Comparison of ENCODE assay signal across 8 cellular contexts in genomic region chr11:111766834-111767142, GRCh38. TPM values are rescaled to one million over a fixed set of nuclear protein-coding genes. Genes with fewer than 3 reads are reported as not detected.
A peak's percentile ranks its signal among the peaks of the same experiment; 100 is the strongest.
DNase-seq lines count a peak whose midpoint lies in the region; ATAC-seq and TF ChIP-seq lines count a peak whose summit lies in the region.

No MANE protein-coding gene starts in this region.

- H3K4me3 ChIP-seq in SK-N-SH (ENCODE audit: low read depth in 2 of 2, low read length in 1 of 2): peak overlapping the region; percentile 76 to 85
- H3K4me3 ChIP-seq in foreskin fibroblast (ENCODE audit: low read depth in 1 of 2, low read length in 2 of 2): peak overlapping the region; percentile 93 to 95
- peak overlapping the region; percentile 94 for H3K4me3 ChIP-seq in retinal pigment epithelial cell (ENCODE audit: low read length)
- no peak overlapping the region for H3K4me3 ChIP-seq in mucosa of descending colon

- DNase-seq in activated naive CD4-positive, alpha-beta T cell treated with anti-CD3 and anti-CD28 coated beads for 36 hours: no peak
- no peak for DNase-seq in activated naive CD4-positive, alpha-beta T cell treated with anti-CD3 and anti-CD28 coated beads, Interleukin-2, amount 50 U/mL, for 16 hours
- no peak for DNase-seq in SK-N-SH
- no peak for DNase-seq in foreskin fibroblast
- DNase-seq in retinal pigment epithelial cell (ENCODE audit: low read depth): no peak
- DNase-seq in iPS-NIHi7 (ENCODE audit: extremely low spot score): no peak
- DNase-seq in mucosa of descending colon: no peak

- H3K27ac Mint-ChIP-seq in activated naive CD4-positive, alpha-beta T cell treated with anti-CD3 and anti-CD28 coated beads for 36 hours: peak overlapping the region; percentile 96

- 12% methylated on average over 7 of the region's 7 CpGs for WGBS in SK-N-SH (ENCODE audit: low lambda C conversion rate)

- H3K9ac ChIP-seq in SK-N-SH: peak overlapping the region; percentile 90

- H3K27ac ChIP-seq in SK-N-SH (ENCODE audit: low read depth in 2 of 2, low read length in 1 of 2): peak overlapping the region; percentile 81 to 86

- TF ChIP-seq RAD21 in SK-N-SH (IDR thresholded peaks at IDR 0.05; ENCODE audit: low read length): no peak

- peak overlapping the region; percentile 97 for H2AFZ ChIP-seq in SK-N-SH (ENCODE audit: low read depth)

- no peak for TF ChIP-seq CTCF in SK-N-SH (IDR thresholded peaks at IDR 0.05)
- TF ChIP-seq CTCF in foreskin fibroblast (IDR thresholded peaks at IDR 0.05; ENCODE audit: low read depth, low read length): no peak
- no peak for TF ChIP-seq CTCF in retinal pigment epithelial cell (conservative IDR thresholded peaks at IDR 0.05; ENCODE audit: low read depth, low read length)
- TF ChIP-seq CTCF in mucosa of descending colon (IDR thresholded peaks at IDR 0.05): no peak

- H3K27me3 Mint-ChIP-seq in activated naive CD4-positive, alpha-beta T cell treated with anti-CD3 and anti-CD28 coated beads for 36 hours (ENCODE audit: low read depth): no peaks in the 10 kb centered on the region

- no peaks in the 10 kb centered on the region for H3K9me3 ChIP-seq in SK-N-SH
- H3K9me3 ChIP-seq in mucosa of descending colon: no peaks in the 10 kb centered on the region

- POLR2A ChIA-PET in SK-N-SH (lab: Yijun Ruan, JAX): interaction anchor here (1.0 to 1.3 kb wide), 2 partner anchors 32 to 160 kb away, joined by 3 to 5 read pairs; no protein-coding TSS in a partner anchor

- intact Hi-C loops in activated naive CD4-positive, alpha-beta T cell treated with anti-CD3 and anti-CD28 coated beads for 36 hours (cut with micrococcal nuclease): loop anchor here (1.0 to 10.0 kb wide), 9 partner anchors 74 to 516 kb away; partner anchors contain the start of genes DLAT, POU2AF1, PTS and SDHD
- intact Hi-C loops in mucosa of descending colon (cut with DNase I, micrococcal nuclease): no loop called here

- H4K20me1 ChIP-seq in SK-N-SH (ENCODE audit: insufficient read depth): no peaks in the 10 kb centered on the region

- peaks cover 43% of the 10 kb centered on the region for H3K79me2 ChIP-seq in SK-N-SH (ENCODE audit: insufficient read depth)

- peaks cover 5% of the 10 kb centered on the region in 2 experiments; a peak in 2 of 4 replicates for H3K4me1 ChIP-seq in SK-N-SH (ENCODE audit: control insufficient read depth in 1 of 2, insufficient read depth in 2 of 2, low read depth in 1 of 2, low read length in 1 of 2)
- H3K4me1 ChIP-seq in mucosa of descending colon (ENCODE audit: low read depth): peaks cover 8% of the 10 kb centered on the region

- H3K9me3 Mint-ChIP-seq in activated naive CD4-positive, alpha-beta T cell treated with anti-CD3 and anti-CD28 coated beads for 36 hours: no peaks in the 10 kb centered on the region

- H3K4me2 ChIP-seq in SK-N-SH: peak overlapping the region; percentile 89

- H3F3A ChIP-seq in SK-N-SH (replicated peaks; ENCODE audit: insufficient read depth): peaks cover 8% of the 10 kb centered on the region

- ATAC-seq in HG03520 (IDR thresholded peaks at IDR 0.05; ENCODE audit: unreplicated experiment): no peak
- no peak for ATAC-seq in mucosa of descending colon

- H3K36me3 Mint-ChIP-seq in activated naive CD4-positive, alpha-beta T cell treated with anti-CD3 and anti-CD28 coated beads for 36 hours (ENCODE audit: low read depth): peaks cover 31% of the 10 kb centered on the region

- peaks cover 15 to 18% of the 10 kb centered on the region in 2 experiments for H3K36me3 ChIP-seq in SK-N-SH (replicated peaks in 1 of 2; ENCODE audit: control insufficient read depth in 1 of 2, insufficient read depth in 2 of 2, low read length in 1 of 2)
- no peaks in the 10 kb centered on the region for H3K36me3 ChIP-seq in mucosa of descending colon (ENCODE audit: low read depth)

- CTCF ChIA-PET in activated naive CD4-positive, alpha-beta T cell treated with anti-CD3 and anti-CD28 coated beads for 36 hours (lab: Charles Lee): interaction anchor here (0.7 to 2.0 kb wide), 8 partner anchors 9 to 312 kb away, joined by 3 to 30 read pairs (median 5); no protein-coding TSS in a partner anchor
- CTCF ChIA-PET in SK-N-SH (lab: Yijun Ruan, JAX): interaction anchor here (0.7 to 5.3 kb wide), 8 partner anchors 10 to 180 kb away, joined by 3 to 61 read pairs (median 5); partner anchors contain the start of gene SIK2

- H3K4me3 Mint-ChIP-seq in activated naive CD4-positive, alpha-beta T cell treated with anti-CD3 and anti-CD28 coated beads for 36 hours: peak overlapping the region; percentile 100

- TF ChIP-seq EP300 in SK-N-SH (IDR thresholded peaks at IDR 0.05; ENCODE audit: borderline replicate concordance in 1 of 2, low read depth in 1 of 2, low read length in 1 of 2): no peak

- H3K27me3 ChIP-seq in SK-N-SH (ENCODE audit: insufficient read depth): no peaks in the 10 kb centered on the region

- H3K4me1 Mint-ChIP-seq in activated naive CD4-positive, alpha-beta T cell treated with anti-CD3 and anti-CD28 coated beads for 36 hours (ENCODE audit: low read depth): peaks cover 33% of the 10 kb centered on the region

- H3K9me2 ChIP-seq in SK-N-SH: no peaks in the 10 kb centered on the region

TF ChIP-seq in SK-N-SH, 30 proteins besides CTCF, POLR2A, EP300 and RAD21:
- no peak for TF ChIP-seq MAX (IDR thresholded peaks at IDR 0.05; ENCODE audit: low read depth)
- TF ChIP-seq TAF1 (IDR thresholded peaks at IDR 0.05; ENCODE audit: borderline replicate concordance, low read depth, low read length): no peak
- no peak for TF ChIP-seq FOXJ3 (CRISPR knock-in tag; IDR thresholded peaks at IDR 0.05)
- no peak for TF ChIP-seq FOXM1 (IDR thresholded peaks at IDR 0.05; ENCODE audit: low read depth)
- no peak for TF ChIP-seq GABPA (IDR thresholded peaks at IDR 0.05; ENCODE audit: low read depth)
- no peak for TF ChIP-seq FOSL2 (IDR thresholded peaks at IDR 0.05; ENCODE audit: borderline replicate concordance, low read depth)

RNA-seq across cellular contexts. Expression of gene PPP2R1B, which starts 0.6 kb away (rescaled TPM):
- total RNA-seq in activated naive CD4-positive, alpha-beta T cell treated with anti-CD3 and anti-CD28 coated beads for 36 hours: 10 to 100 TPM; 36.7 to 43.8 TPM
- 25.9 and 32.3 TPM in 2 replicates for polyA plus RNA-seq in SK-N-SH (2012; rRNA removed)
- 24.9 and 26.8 TPM in 2 replicates for polyA plus RNA-seq in SK-N-SH (2012; cell fraction: cytosol; rRNA removed)
- 27.4 and 48.2 TPM in 2 replicates for polyA plus RNA-seq in SK-N-SH (2012; cell fraction: nucleus; rRNA removed)
- 10 to 100 TPM; 28.5 to 48.5 (median 47.0) TPM for total RNA-seq in mucosa of descending colon
